In the genomic region with DNA sequence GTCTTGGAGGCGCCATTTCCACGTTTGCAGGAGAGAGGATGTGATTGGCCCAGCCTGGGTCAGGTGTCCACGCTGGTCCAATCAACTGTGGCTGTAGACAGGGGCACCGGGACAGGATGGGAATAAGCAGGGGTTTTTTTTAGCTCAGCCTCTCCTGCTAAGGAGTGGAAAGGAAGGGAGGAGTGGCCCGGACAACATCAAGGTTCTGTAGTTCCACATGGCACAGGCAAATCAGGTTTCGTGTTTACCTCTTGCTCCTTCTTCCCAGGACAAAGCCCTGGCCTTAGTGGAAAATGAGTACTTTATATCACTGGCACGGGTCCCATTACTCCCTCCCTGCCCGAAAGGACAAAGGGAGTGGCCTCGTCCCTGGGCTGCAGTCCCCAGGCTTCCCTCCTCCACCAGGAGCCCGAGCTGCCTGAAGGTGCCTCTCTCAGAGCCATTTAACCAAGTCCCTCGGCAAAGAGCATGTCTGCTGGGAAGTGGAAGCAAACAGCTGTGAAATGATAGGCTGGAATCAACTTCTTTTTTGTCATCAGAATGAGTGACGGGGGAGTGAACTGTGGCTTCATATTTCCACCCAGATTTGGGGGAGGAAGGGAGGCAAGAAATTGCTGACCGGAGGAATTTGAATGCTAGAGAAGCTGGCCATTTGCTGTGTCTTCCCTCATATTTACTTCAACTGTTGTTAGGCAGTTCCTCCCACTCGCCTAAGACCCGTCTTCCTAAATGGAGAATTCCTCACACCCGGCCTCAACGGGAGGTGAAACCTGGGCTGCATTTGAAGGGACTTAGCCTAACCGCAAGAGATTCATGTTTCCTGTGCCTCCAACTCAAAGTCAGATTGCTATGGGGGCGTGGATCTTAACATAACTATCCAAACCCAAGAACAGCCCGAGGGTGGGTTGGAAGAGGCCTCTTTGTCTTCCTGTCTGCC, we compare ENCODE assay signal across 7 cellular contexts.
DNase-seq lines count a peak whose midpoint lies in the region; ATAC-seq and TF ChIP-seq lines count a peak whose summit lies in the region.

No MANE protein-coding gene starts in this region.

- peak overlapping the region; percentile 85 for H3K14ac ChIP-seq in IMR-90 (replicated peaks; ENCODE audit: low read depth, low read length)

- no TSS peak for BruUV-seq in IMR-90 (replicated peaks; lab: Mats Ljungman, UMichigan)

- H3K4me3 ChIP-seq in IMR-90 (ENCODE audit: insufficient read depth, low read depth, low read length) = no peak overlapping the region
- no peak overlapping the region for H3K4me3 ChIP-seq in transverse colon
- no peak overlapping the region for H3K4me3 ChIP-seq in lower leg skin (ENCODE audit: low read depth, poor library complexity, severe bottlenecking)

- TF ChIP-seq POLR2A in IMR-90 (IDR thresholded peaks at IDR 0.05; ENCODE audit: low read depth, low read length) (no peak), transverse colon (IDR thresholded peaks at IDR 0.05) (no peak), lower leg skin (IDR thresholded peaks at IDR 0.05) (no peak)

- H3K23ac ChIP-seq in IMR-90 (ENCODE audit: low read depth, low read length) = peak overlapping the region; percentile 55

- H4K20me1 ChIP-seq in IMR-90 (ENCODE audit: insufficient read depth, low read length) = no peaks in the 10 kb centered on the region

- no peak for TF ChIP-seq EP300 in transverse colon (IDR thresholded peaks at IDR 0.05; ENCODE audit: low read depth)

- peak overlapping the region; percentile 72 for H2BK5ac ChIP-seq in IMR-90 (ENCODE audit: low read depth, low read length, poor library complexity, severe bottlenecking)

- CTCF ChIA-PET in IMR-90 (lab: Yijun Ruan, JAX) = no interaction called here

- peak overlapping the region; percentile 74 for H2AFZ ChIP-seq in IMR-90 (replicated peaks; ENCODE audit: low read length, poor library complexity)

- peak overlapping the region; percentile 39 for H2AK9ac ChIP-seq in IMR-90 (replicated peaks; ENCODE audit: low read depth, low read length, poor library complexity)

- dilution Hi-C loops in IMR-90 (cut with HindIII; ENCODE audit: low sequenced_read_pairs, unreplicated experiment) = no loop called here

- H3K36me3 ChIP-seq in IMR-90 (ENCODE audit: control insufficient read depth, insufficient read depth, low read length) (no peaks in the 10 kb centered on the region), transverse colon (no peaks in the 10 kb centered on the region)

- peak overlapping the region; percentile 95; the same call in 2 of the 3 replicates for H2BK15ac ChIP-seq in IMR-90 (ENCODE audit: low read depth, low read length)

- 51% methylated on average over 3 of the region's 20 CpGs; no CpG with 5 or more reads in 1 of the 2 experiments for WGBS in IMR-90 (ENCODE audit: extremely low coverage in 2 of 2, insufficient read length in 1 of 2), 2 experiments
- 59 to 64% methylated on average over 6 to 20 of the region's 20 CpGs for WGBS in transverse colon (ENCODE audit: low coverage in 1 of 2), 2 donors
- 50 to 56% methylated on average over 20 of the region's 20 CpGs for WGBS in lower leg skin, 2 donors

- H3K9me1 ChIP-seq in IMR-90 (ENCODE audit: insufficient read depth, low read length) = peaks cover 30% of the 10 kb centered on the region

- H4K91ac ChIP-seq in IMR-90 (ENCODE audit: insufficient read depth, low read depth, low read length) = peak overlapping the region; percentile 92

- DNase-seq in IMR-90 (peak; percentile 80), amniotic stem cell (lab: John Stamatoyannopoulos, UW) (peak; percentile 76), kidney tubule cell (ENCODE audit: low spot score) (peak; percentile 38), transverse colon (peak; percentile 71), D341Med (ENCODE audit: low spot score) (no peak), lower leg skin (ENCODE audit: low spot score in 2 of 2) (no peak)
- no peak for DNase-seq in activated T-cell treated with anti-CD3 and anti-CD28 coated beads, Interleukin-2, amount 50 U/mL, for 48 hours

- intact Hi-C loops in IMR-90 (cut with micrococcal nuclease) = no loop called here
- intact Hi-C loops in transverse colon (cut with DNase I; ENCODE audit: low total_unique reads) = no loop called here
- intact Hi-C loops in lower leg skin (cut with DNase I; ENCODE audit: low total_unique reads) = no loop called here

- in situ Hi-C loops in IMR-90 (cut with MboI; ENCODE audit: low sequenced_read_pairs) (no loop called here), transverse colon (cut with MboI; ENCODE audit: low pct_ligation_motif_present in 1 of 4, low pct_unique_long_range_greater_than_20kb in 1 of 4, low sequenced_read_pairs in 3 of 4) (no loop called here)

- H3K9me3 ChIP-seq in IMR-90 (ENCODE audit: control insufficient read depth, insufficient read depth, low read length) (no peaks in the 10 kb centered on the region), transverse colon (no peaks in the 10 kb centered on the region)

- peak overlapping the region; percentile 47 for H3K56ac ChIP-seq in IMR-90 (ENCODE audit: extremely low read depth, insufficient read depth, low read length)

- TF ChIP-seq CTCF in IMR-90 (conservative IDR thresholded peaks at IDR 0.05; ENCODE audit: low read depth, low read length) = no peak
- peak in 1 of 5 experiments; percentile 18 for TF ChIP-seq CTCF in transverse colon (IDR thresholded peaks at IDR 0.05)
- TF ChIP-seq CTCF in lower leg skin (IDR thresholded peaks at IDR 0.05) = no peak

- H3K27ac ChIP-seq in IMR-90 (ENCODE audit: insufficient read depth, low read length) (peak overlapping the region; percentile 53), transverse colon (peak overlapping the region; percentile 23 to 65 (median 60))

- H3K4me1 ChIP-seq in IMR-90 (ENCODE audit: control insufficient read depth, insufficient read depth, low read length) (peaks cover 35% of the 10 kb centered on the region), transverse colon (peaks cover 8 to 24% (median 18%) of the 10 kb centered on the region in 4 donors)

- H3K9ac ChIP-seq in IMR-90 (ENCODE audit: low read depth, low read length) = 0 out of 2 replicates have a peak overlapping the region, but pooled peaks have one; percentile 4

- H4K5ac ChIP-seq in IMR-90 (ENCODE audit: low read depth, low read length) = peak overlapping the region; percentile 75

- H3K79me1 ChIP-seq in IMR-90 (ENCODE audit: low read depth in 1 of 2, low read length in 2 of 2) = peaks cover 0 to 4% of the 10 kb centered on the region in 2 experiments; a peak in 1 of 4 replicates

- ATAC-seq in IMR-90 (ENCODE audit: low read depth) = peak; percentile 38

- peak overlapping the region; percentile 90 for H2AK5ac ChIP-seq in IMR-90 (ENCODE audit: low read depth, low read length)

- H3K27me3 ChIP-seq in IMR-90 (ENCODE audit: control insufficient read depth, insufficient read depth, low read length) = no peaks in the 10 kb centered on the region
- H3K27me3 ChIP-seq in transverse colon = no peaks in the 10 kb centered on the region

- H2BK20ac ChIP-seq in IMR-90 (ENCODE audit: low read depth, low read length) = peak overlapping the region; percentile 83

- H3K4ac ChIP-seq in IMR-90 (ENCODE audit: low read depth, low read length) = peak overlapping the region; percentile 89

- H2BK120ac ChIP-seq in IMR-90 (ENCODE audit: low read depth, low read length) = peak overlapping the region; percentile 90

- POLR2A ChIA-PET in IMR-90 (lab: Charles Lee; ENCODE audit: unreplicated experiment) = interaction anchor here (0.7 kb wide), 1 partner anchor 211 kb away, joined by 3 read pairs; no protein-coding TSS in a partner anchor

- H4K8ac ChIP-seq in IMR-90 (ENCODE audit: low read depth in 2 of 2, low read length in 2 of 2) = peak overlapping the region; percentile 71 to 89

- H3K4me2 ChIP-seq in IMR-90 (ENCODE audit: low read depth, low read length) = no peak overlapping the region

- TF ChIP-seq RAD21 in IMR-90 (IDR thresholded peaks at IDR 0.05; ENCODE audit: low read length) = no peak

- H3K18ac ChIP-seq in IMR-90 (ENCODE audit: low read depth, low read length) = peak overlapping the region; percentile 64

TF ChIP-seq in IMR-90, 13 proteins besides CTCF, POLR2A, EP300 and RAD21:
- no peak for TF ChIP-seq FOS (IDR thresholded peaks at IDR 0.05; ENCODE audit: low read depth, low read length)
- TF ChIP-seq, protein P1, sequence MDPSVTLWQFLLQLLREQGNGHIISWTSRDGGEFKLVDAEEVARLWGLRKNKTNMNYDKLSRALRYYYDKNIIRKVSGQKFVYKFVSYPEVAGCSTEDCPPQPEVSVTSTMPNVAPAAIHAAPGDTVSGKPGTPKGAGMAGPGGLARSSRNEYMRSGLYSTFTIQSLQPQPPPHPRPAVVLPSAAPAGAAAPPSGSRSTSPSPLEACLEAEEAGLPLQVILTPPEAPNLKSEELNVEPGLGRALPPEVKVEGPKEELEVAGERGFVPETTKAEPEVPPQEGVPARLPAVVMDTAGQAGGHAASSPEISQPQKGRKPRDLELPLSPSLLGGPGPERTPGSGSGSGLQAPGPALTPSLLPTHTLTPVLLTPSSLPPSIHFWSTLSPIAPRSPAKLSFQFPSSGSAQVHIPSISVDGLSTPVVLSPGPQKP (IDR thresholded peaks at IDR 0.05; ENCODE audit: borderline replicate concordance, low read depth, low read length) = no peak
- peak; percentile 52 for TF ChIP-seq RFX5 (IDR thresholded peaks at IDR 0.05; ENCODE audit: low read depth, low read length)
- TF ChIP-seq NFE2L2 (IDR thresholded peaks at IDR 0.05; ENCODE audit: low read depth, low read length) = no peak
- peak; percentile 89 for TF ChIP-seq MAFK (IDR thresholded peaks at IDR 0.05; ENCODE audit: low read depth, low read length)
- TF ChIP-seq MXI1 (IDR thresholded peaks at IDR 0.05; ENCODE audit: borderline replicate concordance, low read depth, low read length) = no peak
- TF ChIP-seq, protein P2, sequence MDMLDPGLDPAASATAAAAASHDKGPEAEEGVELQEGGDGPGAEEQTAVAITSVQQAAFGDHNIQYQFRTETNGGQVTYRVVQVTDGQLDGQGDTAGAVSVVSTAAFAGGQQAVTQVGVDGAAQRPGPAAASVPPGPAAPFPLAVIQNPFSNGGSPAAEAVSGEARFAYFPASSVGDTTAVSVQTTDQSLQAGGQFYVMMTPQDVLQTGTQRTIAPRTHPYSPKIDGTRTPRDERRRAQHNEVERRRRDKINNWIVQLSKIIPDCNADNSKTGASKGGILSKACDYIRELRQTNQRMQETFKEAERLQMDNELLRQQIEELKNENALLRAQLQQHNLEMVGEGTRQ (IDR thresholded peaks at IDR 0.05; ENCODE audit: low read depth, low read length) = peak; percentile 64
- TF ChIP-seq MAZ (IDR thresholded peaks at IDR 0.05; ENCODE audit: borderline replicate concordance, low read depth, low read length) = no peak
- no peak for TF ChIP-seq CEBPB (IDR thresholded peaks at IDR 0.05; ENCODE audit: low read depth, low read length)

Comparison
In these comparisons a context has a peak if more than half of its experiments do, and no peak if none do; other contexts are left out.
1. DNase-seq: peak in IMR-90 (single experiment), amniotic stem cell (single experiment), kidney tubule cell (single experiment) and transverse colon (single experiment); none in activated T-cell treated with anti-CD3 and anti-CD28 coated beads, Interleukin-2, amount 50 U/mL, for 48 hours (0 of 2), D341Med (single experiment) and lower leg skin (0 of 2).